4 cellular contexts compared by ENCODE assay signal in the genomic region with DNA sequence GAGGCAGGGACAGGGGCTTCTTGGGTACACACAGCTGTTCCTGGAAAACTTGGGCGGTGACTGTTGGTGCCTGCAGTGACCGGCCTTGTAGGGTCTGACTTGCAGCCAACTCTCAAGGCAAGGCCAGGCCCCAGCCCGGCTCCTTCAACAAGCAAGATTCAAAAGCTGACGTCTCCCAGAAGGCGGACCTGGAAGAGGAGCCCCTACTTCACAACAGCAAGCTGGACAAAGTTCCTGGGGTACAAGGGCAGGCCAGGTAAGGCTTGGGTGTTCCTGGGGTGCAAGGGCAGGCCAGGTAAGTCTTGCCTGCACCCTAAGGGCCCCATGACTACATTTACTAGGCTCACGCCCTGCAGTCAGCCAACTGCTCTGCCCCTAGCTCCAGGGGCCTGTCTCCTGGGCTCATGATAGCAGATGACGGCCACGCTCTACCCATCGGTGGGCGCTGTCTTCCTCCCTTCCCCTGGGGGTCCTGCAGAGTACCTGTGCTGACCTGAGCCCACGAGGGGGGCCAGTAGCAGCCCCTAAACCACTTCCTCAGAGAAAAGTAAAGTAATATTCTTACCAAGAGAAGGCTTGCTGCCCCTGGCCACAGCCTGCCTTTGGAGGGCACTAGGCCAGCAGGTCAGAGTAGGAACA. TPM values are rescaled to one million over a fixed set of nuclear protein-coding genes. Genes with fewer than 3 reads are reported as not detected.
"Had no signal": no experiment of that assay in that cellular context is flagged by ENCODE, and none has a peak within 500 bp of the region (broad histone marks: within the 10 kb centered on the region; RNA-seq: fewer than 3 reads in every experiment).

No MANE protein-coding gene starts in this region.

RNA-seq across cellular contexts. Expression of a gene that starts 55.7 kb away (rescaled TPM):
- total RNA-seq: K562, M059J, PC-3, SJSA1 had no signal
